22 cellular contexts compared by ENCODE assay signal in genomic region chr1:32172621-32173245, GRCh38. TPM values are rescaled to one million over a fixed set of nuclear protein-coding genes. Genes with fewer than 3 reads are reported as not detected.
DNase-seq lines count a peak whose midpoint lies in the region; ATAC-seq, FAIRE-seq and TF ChIP-seq lines count a peak whose summit lies in the region.
"Had no signal": no experiment of that assay in that cellular context is flagged by ENCODE, and none has a peak within 500 bp of the region (broad histone marks: within the 10 kb centered on the region; RNA-seq: fewer than 3 reads in every experiment).

No MANE protein-coding gene starts in this region.

- H3K36me3 ChIP-seq in PC-3 (ENCODE audit: low read depth, low read length) (peaks cover 38% of the 10 kb centered on the region; the same call in 1 of the 2 replicates), stomach (peaks cover 41 to 76% (median 75%) of the 10 kb centered on the region in 4 donors)
- H3K36me3 ChIP-seq: uterus had no signal

- intact Hi-C loops in PC-3 (cut with micrococcal nuclease), result no loop called here
- intact Hi-C loops in stomach (cut with DNase I; ENCODE audit: low total_unique reads), result no loop called here

- no peak for DNase-seq in stimulated activated naive CD8-positive, alpha-beta T cell treated with anti-CD3 and anti-CD28 coated beads, Interleukin-15, Interleukin-2, amounts not matched to agents 100 U/mL and 50 U/mL, for 24 hours
- DNase-seq in PC-3 (peak; percentile 31), endothelial cell (ENCODE audit: low spot score) (no peak), urothelium cell line (ENCODE audit: low spot score) (peak; percentile 28), DMS79 (lab: John Stamatoyannopoulos, UW) (no peak), NCI-H524 treated with DMSO at 0.1 percent for 48 hours (lab: John Stamatoyannopoulos, UW) (no peak), stomach (no peak)
- DNase-seq: activated T-cell treated with anti-CD3 and anti-CD28 coated beads for 4 hours; EL; KG1; NCI-H1930; NCI-H774; SHP77 treated with DMSO at 0.1 percent for 48 hours; stimulated activated CD4-positive, alpha-beta T cell treated with anti-CD3 and anti-CD28 coated beads, Interleukin-1b, Interleukin-23, amount 100 ng/mL, for 48 hours; stimulated activated CD8-positive, alpha-beta memory T cell treated with anti-CD3 and anti-CD28 coated beads, Interleukin-4, amount 100 ng/mL, for 48 hours; uterus; WERI-Rb-1 had no signal

- H3K4me1 ChIP-seq in PC-3 (ENCODE audit: insufficient read depth, low read length) (peaks cover 11% of the 10 kb centered on the region; the same call in 1 of the 2 replicates), stomach (no peaks in the 10 kb centered on the region)
- H3K4me1 ChIP-seq: uterus had no signal

- no peaks in the 10 kb centered on the region for H3K9me2 ChIP-seq in PC-3 (replicated peaks; ENCODE audit: low read length)

- H3K4me3 ChIP-seq in PC-3 (ENCODE audit: low read length), result no peak overlapping the region
- H3K4me3 ChIP-seq in stomach, result no peak overlapping the region
- H3K4me3 ChIP-seq: GM23338, uterus had no signal

- POLR2A ChIA-PET in PC-3 (lab: Charles Lee; ENCODE audit: unreplicated experiment), result interaction anchor here (0.6 kb wide), 1 partner anchor 240 kb away, joined by 12 read pairs; no protein-coding TSS in a partner anchor

- no peaks in the 10 kb centered on the region for H3K9me3 Mint-ChIP-seq in stimulated activated naive CD8-positive, alpha-beta T cell treated with anti-CD3 and anti-CD28 coated beads, Interleukin-15, Interleukin-2, amounts not matched to agents 100 ng/mL and 50 ng/mL, for 24 hours
- no peaks in the 10 kb centered on the region for H3K9me3 Mint-ChIP-seq in endothelial cell (ENCODE audit: unreplicated experiment)
- H3K9me3 Mint-ChIP-seq: GM23338 had no signal

- H3K4me1 Mint-ChIP-seq in stimulated activated naive CD8-positive, alpha-beta T cell treated with anti-CD3 and anti-CD28 coated beads, Interleukin-15, Interleukin-2, amounts not matched to agents 100 ng/mL and 50 ng/mL, for 24 hours (ENCODE audit: low read depth), result peaks cover 5% of the 10 kb centered on the region
- peaks cover 23% of the 10 kb centered on the region for H3K4me1 Mint-ChIP-seq in endothelial cell (ENCODE audit: unreplicated experiment)

- no peak for ATAC-seq in stimulated activated naive CD8-positive, alpha-beta T cell treated with anti-CD3 and anti-CD28 coated beads, Interleukin-15, Interleukin-2, amounts not matched to agents 100 U/mL and 50 U/mL, for 24 hours
- ATAC-seq in PC-3, result peak; percentile 59; the same call in 1 of the 2 replicates
- ATAC-seq: GM23338 had no signal

- no peak overlapping the region for H3K27ac ChIP-seq in PC-3 (ENCODE audit: low read length)
- H3K27ac ChIP-seq in stomach, result no peak overlapping the region
- H3K27ac ChIP-seq: WERI-Rb-1 had no signal

- no peak for TF ChIP-seq POLR2A in stomach (IDR thresholded peaks at IDR 0.05)

- no peaks in the 10 kb centered on the region for H3K27me3 ChIP-seq in PC-3 (ENCODE audit: low read length)
- no peaks in the 10 kb centered on the region for H3K27me3 ChIP-seq in stomach
- H3K27me3 ChIP-seq: uterus had no signal

- H3K79me2 ChIP-seq in PC-3 (ENCODE audit: low read length), result no peaks in the 10 kb centered on the region

- CTCF ChIA-PET in PC-3 (lab: Charles Lee), result no interaction called here

- H3K9ac ChIP-seq in PC-3 (ENCODE audit: low read length), result no peak overlapping the region

- TF ChIP-seq CTCF in PC-3 (conservative IDR thresholded peaks at IDR 0.05; ENCODE audit: low read depth, low read length), result no peak
- TF ChIP-seq CTCF in endothelial cell (IDR thresholded peaks at IDR 0.05; ENCODE audit: unreplicated experiment), result no peak
- no peak for TF ChIP-seq CTCF in stomach (IDR thresholded peaks at IDR 0.05)

- H2AFZ ChIP-seq in PC-3 (ENCODE audit: low read length), result no peak overlapping the region
- H2AFZ ChIP-seq: GM23338 had no signal

- no peaks in the 10 kb centered on the region for H3F3A ChIP-seq in PC-3 (ENCODE audit: low read length, unreplicated experiment)

- no peak overlapping the region for H3K4me2 ChIP-seq in PC-3 (ENCODE audit: low read length)
- H3K4me2 ChIP-seq: GM23338 had no signal

- no TSS peak for BruUV-seq in PC-3 (replicated peaks; lab: Mats Ljungman, UMichigan)

- 87 to 100% (median 97%) methylated on average over 1 of the region's 1 CpG for WGBS in stomach, 5 donors

- peak overlapping the region; percentile 5 for H3K27ac Mint-ChIP-seq in stimulated activated naive CD8-positive, alpha-beta T cell treated with anti-CD3 and anti-CD28 coated beads, Interleukin-15, Interleukin-2, amounts not matched to agents 100 ng/mL and 50 ng/mL, for 24 hours
- H3K27ac Mint-ChIP-seq in endothelial cell (ENCODE audit: unreplicated experiment), result peak overlapping the region; percentile 76
- H3K27ac Mint-ChIP-seq: GM23338 had no signal

- no peak for TF ChIP-seq EP300 in stomach (IDR thresholded peaks at IDR 0.05)

- FAIRE-seq in urothelium cell line (lab: Jason Lieb, UNC), result no peak

- H3K9me3 ChIP-seq in PC-3 (ENCODE audit: low read length) (no peaks in the 10 kb centered on the region), stomach (no peaks in the 10 kb centered on the region)
- H3K9me3 ChIP-seq: uterus had no signal

- H4K20me1 ChIP-seq in PC-3 (ENCODE audit: low read length), result no peaks in the 10 kb centered on the region

- H3K4me3 Mint-ChIP-seq in stimulated activated naive CD8-positive, alpha-beta T cell treated with anti-CD3 and anti-CD28 coated beads, Interleukin-15, Interleukin-2, amounts not matched to agents 100 ng/mL and 50 ng/mL, for 24 hours, result no peak overlapping the region
- no peak overlapping the region for H3K4me3 Mint-ChIP-seq in endothelial cell (ENCODE audit: unreplicated experiment)
- H3K4me3 Mint-ChIP-seq: GM23338 had no signal

- no peaks in the 10 kb centered on the region for H3K27me3 Mint-ChIP-seq in stimulated activated naive CD8-positive, alpha-beta T cell treated with anti-CD3 and anti-CD28 coated beads, Interleukin-15, Interleukin-2, amounts not matched to agents 100 ng/mL and 50 ng/mL, for 24 hours
- H3K27me3 Mint-ChIP-seq in endothelial cell (ENCODE audit: unreplicated experiment), result peaks cover 6% of the 10 kb centered on the region

- peaks cover 46% of the 10 kb centered on the region for H3K36me3 Mint-ChIP-seq in stimulated activated naive CD8-positive, alpha-beta T cell treated with anti-CD3 and anti-CD28 coated beads, Interleukin-15, Interleukin-2, amounts not matched to agents 100 ng/mL and 50 ng/mL, for 24 hours (ENCODE audit: low read depth)
- H3K36me3 Mint-ChIP-seq in endothelial cell (ENCODE audit: low read depth, unreplicated experiment), result peaks cover 30% of the 10 kb centered on the region

RNA-seq across cellular contexts. Expression of gene TXLNA, which starts 6.7 kb away (rescaled TPM):
- 64.2 and 79.0 TPM in 2 replicates for total RNA-seq in PC-3 (2014; rRNA removed)
- 65.3 TPM for total RNA-seq in endothelial cell (ENCODE audit: unreplicated experiment)
- total RNA-seq in stomach, result 10 to 100 TPM; 20.6 to 48.1 (median 28.0) TPM
- 10 to 100 TPM in 2 of 3 donors, 1 to 10 TPM in 1; 9.8 to 18.4 (median 12.1) TPM for polyA plus RNA-seq in stomach

RNA-seq across cellular contexts. Expression of gene CCDC28B, which starts 27.7 kb away (rescaled TPM):
- total RNA-seq in PC-3 (2014; rRNA removed), result 4.7 and 5.5 TPM in 2 replicates
- total RNA-seq in endothelial cell (ENCODE audit: unreplicated experiment), result 22.9 TPM
- total RNA-seq in stomach, result 10 to 100 TPM in 1 of 5 donors, 1 to 10 TPM in 1, under 1 TPM in 1, not detected in 2; 0.45 to 27.8 (median 5.3) TPM
- polyA plus RNA-seq in stomach, result 10 to 100 TPM in 2 of 3 donors, 1 to 10 TPM in 1; 8.7 to 11.8 (median 10.7) TPM

RNA-seq across cellular contexts. Expression of gene IQCC, which starts 32.7 kb away (rescaled TPM):
- 8.5 and 11.8 TPM in 2 replicates for total RNA-seq in PC-3 (2014; rRNA removed)
- 1.9 TPM for total RNA-seq in endothelial cell (ENCODE audit: unreplicated experiment)
- 1 to 10 TPM in 4 of 5 donors, not detected in 1; 2.3 to 5.5 (median 2.9) TPM for total RNA-seq in stomach
- polyA plus RNA-seq in stomach, result 1 to 10 TPM; 1.3 to 2.1 (median 1.7) TPM

RNA-seq across cellular contexts. Expression of gene DCDC2B, which starts 36.2 kb away (rescaled TPM):
- not detected in 2 replicates for total RNA-seq in PC-3 (2014; rRNA removed)
- not detected for total RNA-seq in endothelial cell (ENCODE audit: unreplicated experiment)
- not detected for total RNA-seq in stomach
- not detected for polyA plus RNA-seq in stomach
- total RNA-seq: glomerular endothelial cell, GM23338, kidney epithelial cell, posterior vena cava had no signal

RNA-seq across cellular contexts. Expression of gene TMEM234, which starts 49.4 kb away (rescaled TPM):
- total RNA-seq in PC-3 (2014; rRNA removed), result 4.2 and 7.7 TPM in 2 replicates
- 23.2 TPM for total RNA-seq in endothelial cell (ENCODE audit: unreplicated experiment)
- total RNA-seq in stomach, result 100 to 1,000 TPM in 1 of 5 donors, 10 to 100 TPM in 4; 19.1 to 169 (median 27.1) TPM
- 10 to 100 TPM; 11.6 to 14.3 (median 13.4) TPM for polyA plus RNA-seq in stomach

Comparison
In these comparisons a context has a peak if more than half of its experiments do, and no peak if none do; other contexts are left out.
1. DNase-seq: peak in PC-3 (single experiment) and urothelium cell line (single experiment); none in stimulated activated naive CD8-positive, alpha-beta T cell treated with anti-CD3 and anti-CD28 coated beads, Interleukin-15, Interleukin-2, amounts not matched to agents 100 U/mL and 50 U/mL, for 24 hours (single experiment), endothelial cell (single experiment), DMS79 (single experiment), NCI-H524 treated with DMSO at 0.1 percent for 48 hours (single experiment) and stomach (single experiment).